In genomic region chr6:159981171-159981571, GRCh38 we compare ENCODE assay signal across 8 cellular contexts. TPM values are rescaled to one million over a fixed set of nuclear protein-coding genes. Genes with fewer than 3 reads are reported as not detected.
DNase-seq lines count a peak whose midpoint lies in the region; ATAC-seq and TF ChIP-seq lines count a peak whose summit lies in the region.

No MANE protein-coding gene starts in this region.

- H3K36me3 ChIP-seq in OCI-LY1 (ENCODE audit: insufficient read depth, low read length), result no peaks in the 10 kb centered on the region
- H3K36me3 ChIP-seq in duodenal mucosa (ENCODE audit: control insufficient read depth in 1 of 2, insufficient read depth in 2 of 2, low read length in 2 of 2), result no peaks in the 10 kb centered on the region
- no peaks in the 10 kb centered on the region for H3K36me3 ChIP-seq in A673 (ENCODE audit: insufficient read depth, low read length, poor library complexity, severe bottlenecking)

- H3K4me3 ChIP-seq in GM08714 (ENCODE audit: low read length) (peak overlapping the region; percentile 63; the same call in 1 of the 2 replicates), OCI-LY1 (ENCODE audit: low read depth, low read length, poor library complexity, severe bottlenecking) (peak overlapping the region; percentile 40), duodenal mucosa (ENCODE audit: low read depth in 1 of 2, low read length in 2 of 2) (peak overlapping the region; percentile 32 to 44), A673 (ENCODE audit: low read depth, low read length, poor library complexity, severe bottlenecking) (no peak overlapping the region)

- H3K27me3 ChIP-seq in OCI-LY1 (ENCODE audit: insufficient read depth, low read length), result no peaks in the 10 kb centered on the region
- H3K27me3 ChIP-seq in duodenal mucosa (ENCODE audit: control insufficient read depth in 1 of 2, insufficient read depth in 2 of 2, low read length in 2 of 2), result no peaks in the 10 kb centered on the region
- H3K27me3 ChIP-seq in A673 (replicated peaks; ENCODE audit: insufficient read depth, low read depth, low read length, poor library complexity), result no peaks in the 10 kb centered on the region

- ATAC-seq in GM18511 (IDR thresholded peaks at IDR 0.05; ENCODE audit: unreplicated experiment), result no peak

- TF ChIP-seq CTCF in OCI-LY1 (IDR thresholded peaks at IDR 0.05; ENCODE audit: low read length) (no peak), progenitor cell of endocrine pancreas (IDR thresholded peaks at IDR 0.05; ENCODE audit: unreplicated experiment) (no peak), A673 (conservative IDR thresholded peaks at IDR 0.05; ENCODE audit: low read depth, low read length) (no peak)

- H3K4me2 ChIP-seq in OCI-LY1 (ENCODE audit: low read length), result peak overlapping the region; percentile 55

- no peaks in the 10 kb centered on the region for H4K20me1 ChIP-seq in OCI-LY1 (ENCODE audit: insufficient read depth, low read length)

- intact Hi-C loops in A673 (cut with micrococcal nuclease; ENCODE audit: unreplicated experiment), result no loop called here

- H3F3A ChIP-seq in OCI-LY1 (ENCODE audit: insufficient read depth, low read length), result no peaks in the 10 kb centered on the region

- H3K4me1 Mint-ChIP-seq in progenitor cell of endocrine pancreas (ENCODE audit: low read depth), result peaks cover 30% of the 10 kb centered on the region

- H3K79me2 ChIP-seq in OCI-LY1 (ENCODE audit: insufficient read depth, low read length), result no peaks in the 10 kb centered on the region

- H2AFZ ChIP-seq in OCI-LY1 (ENCODE audit: low read length), result no peak overlapping the region

- H3K9me3 Mint-ChIP-seq in progenitor cell of endocrine pancreas (ENCODE audit: low read depth), result no peaks in the 10 kb centered on the region

- peak overlapping the region; percentile 7; the same call in 1 of the 2 replicates for H3K9ac ChIP-seq in OCI-LY1 (ENCODE audit: low read length)
- H3K9ac ChIP-seq in duodenal mucosa (ENCODE audit: low read depth in 1 of 2, low read length in 2 of 2), result peak overlapping the region in 1 of 2 donors; percentile 49

- POLR2A ChIA-PET in A673 (lab: Charles Lee; ENCODE audit: low non-redundant PET), result no interaction called here

- H3K9me3 ChIP-seq in OCI-LY1 (ENCODE audit: low read length) (no peaks in the 10 kb centered on the region), duodenal mucosa (ENCODE audit: control insufficient read depth in 1 of 2, low read length in 2 of 2) (no peaks in the 10 kb centered on the region), A673 (ENCODE audit: low read depth, low read length, poor library complexity, severe bottlenecking) (no peaks in the 10 kb centered on the region)

- peak overlapping the region; percentile 3 for H3K27ac Mint-ChIP-seq in progenitor cell of endocrine pancreas

- H3K36me3 Mint-ChIP-seq in progenitor cell of endocrine pancreas (ENCODE audit: insufficient read depth), result no peaks in the 10 kb centered on the region

- no TSS peak for BruUV-seq in A673 (replicated peaks; lab: Mats Ljungman, UMichigan)

- H3K9me2 ChIP-seq in OCI-LY1 (ENCODE audit: low read depth, low read length), result no peaks in the 10 kb centered on the region

- H3K4me1 ChIP-seq in OCI-LY1 (ENCODE audit: insufficient read depth, low read length, severe bottlenecking), result peaks cover 34% of the 10 kb centered on the region
- H3K4me1 ChIP-seq in duodenal mucosa (ENCODE audit: control insufficient read depth in 1 of 2, insufficient read depth in 2 of 2, low read length in 2 of 2), result peaks cover 63 to 84% of the 10 kb centered on the region in 2 donors
- peaks cover 46% of the 10 kb centered on the region for H3K4me1 ChIP-seq in A673 (ENCODE audit: insufficient read depth, low read length, poor library complexity, severe bottlenecking)

- no peak overlapping the region for H3K4me3 Mint-ChIP-seq in progenitor cell of endocrine pancreas (ENCODE audit: low read depth)

- CTCF ChIA-PET in A673 (lab: Charles Lee), result interaction anchor here (1.1 kb wide), 1 partner anchor 107 kb away, joined by 4 read pairs; no protein-coding TSS in a partner anchor

- no peak overlapping the region for H3K27ac ChIP-seq in OCI-LY1 (ENCODE audit: low read depth, low read length, poor library complexity, severe bottlenecking)
- H3K27ac ChIP-seq in duodenal mucosa (ENCODE audit: low read depth, low read length), result peak overlapping the region; percentile 79
- H3K27ac ChIP-seq in A673 (ENCODE audit: low read depth, low read length, poor library complexity, severe bottlenecking), result no peak overlapping the region
- H3K27ac ChIP-seq in substantia nigra (ENCODE audit: low read depth, low read length, poor library complexity, severe bottlenecking), result no peak overlapping the region

- DNase-seq in progenitor cell of endocrine pancreas (ENCODE audit: low spot score, unreplicated experiment) (no peak), A673 (ENCODE audit: low spot score) (no peak), kidney glomerular epithelial cell (lab: John Stamatoyannopoulos, UW) (no peak), substantia nigra (lab: John Stamatoyannopoulos, UW) (no peak)

- H3K27me3 Mint-ChIP-seq in progenitor cell of endocrine pancreas, result no peaks in the 10 kb centered on the region

RNA-seq across cellular contexts. Expression of gene IGF2R, which starts 12.3 kb away (rescaled TPM):
- 144 and 147 TPM in 2 replicates for total RNA-seq in progenitor cell of endocrine pancreas
- total RNA-seq in A673 (2021), result 64.7 and 67.4 TPM in 2 replicates
